In the genomic region with DNA sequence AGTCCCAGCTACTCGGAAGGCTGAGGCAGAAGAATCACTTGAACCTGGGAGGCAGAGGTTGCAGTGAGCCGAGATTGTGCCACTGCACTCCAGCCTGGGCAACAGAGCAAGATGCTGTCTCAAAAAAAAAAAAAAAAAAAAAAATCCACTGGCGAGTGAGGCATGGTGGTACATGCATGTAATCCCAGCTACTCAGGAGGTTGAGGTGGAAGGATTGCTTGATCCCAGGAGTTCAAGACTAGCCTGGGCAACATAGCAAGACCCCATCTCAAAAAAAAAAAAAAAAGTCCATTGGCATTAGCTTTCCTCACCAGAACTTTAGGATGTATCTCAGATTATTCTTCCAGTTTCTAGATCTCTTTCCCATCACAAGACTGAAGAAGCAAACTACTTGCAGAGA, we compare ENCODE assay signal across 3 cellular contexts.
TF ChIP-seq lines count a peak whose summit lies in the region.

No MANE protein-coding gene starts in this region.

TF ChIP-seq in HEK293, 187 proteins besides CTCF, POLR2A, EP300 and RAD21:
- TF ChIP-seq, protein P1, sequence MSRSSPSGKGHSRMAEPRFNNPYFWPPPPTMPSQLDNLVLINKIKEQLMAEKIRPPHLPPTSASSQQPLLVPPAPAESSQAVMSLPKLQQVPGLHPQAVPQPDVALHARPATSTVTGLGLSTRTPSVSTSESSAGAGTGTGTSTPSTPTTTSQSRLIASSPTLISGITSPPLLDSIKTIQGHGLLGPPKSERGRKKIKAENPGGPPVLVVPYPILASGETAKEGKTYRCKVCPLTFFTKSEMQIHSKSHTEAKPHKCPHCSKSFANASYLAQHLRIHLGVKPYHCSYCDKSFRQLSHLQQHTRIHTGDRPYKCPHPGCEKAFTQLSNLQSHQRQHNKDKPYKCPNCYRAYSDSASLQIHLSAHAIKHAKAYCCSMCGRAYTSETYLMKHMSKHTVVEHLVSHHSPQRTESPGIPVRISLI (tag by site-specific recombination; IDR thresholded peaks at IDR 0.05): peak; percentile 69; the same call in 1 of the 2 replicates
- TF ChIP-seq ZNF121 (tag by site-specific recombination; IDR thresholded peaks at IDR 0.05): peak; percentile 90

TF ChIP-seq in K562, 482 proteins besides CTCF, POLR2A, EP300 and RAD21:
- peak; percentile 64; the same call in 1 of the 2 replicates for TF ChIP-seq ZNF121 (CRISPR knock-in tag; conservative IDR thresholded peaks at IDR 0.05)
TF ChIP-seq in K562: peak in this region for 1; not testable (repeated sequence) for 481.

TF ChIP-seq in HepG2, 621 proteins besides CTCF, POLR2A, EP300 and RAD21:
- peak; percentile 55 for TF ChIP-seq ZNF121 (CRISPR knock-in tag; IDR thresholded peaks at IDR 0.05)
